ENCODE assay signal across 25 cellular contexts in genomic region chr2:36912692-36913091, GRCh38. TPM values are rescaled to one million over a fixed set of nuclear protein-coding genes. Genes with fewer than 3 reads are reported as not detected.
DNase-seq lines count a peak whose midpoint lies in the region; ATAC-seq and TF ChIP-seq lines count a peak whose summit lies in the region.
"Had no signal": no experiment of that assay in that cellular context is flagged by ENCODE, and none has a peak within 500 bp of the region (broad histone marks: within the 10 kb centered on the region; RNA-seq: fewer than 3 reads in every experiment).

No MANE protein-coding gene starts in this region.

- ATAC-seq in HG03565 (IDR thresholded peaks at IDR 0.05; ENCODE audit: unreplicated experiment) = no peak
- no peak for ATAC-seq in GM21529 (IDR thresholded peaks at IDR 0.05; ENCODE audit: unreplicated experiment)
- no peak for ATAC-seq in GM19324 (IDR thresholded peaks at IDR 0.05; ENCODE audit: low FRiP score, unreplicated experiment)
- ATAC-seq: activated CD4-positive, alpha-beta T cell treated with anti-CD3 and anti-CD28 coated beads for 36 hours; activated T-cell treated with anti-CD3 and anti-CD28 coated beads, Interleukin-2, amount 50 U/mL, for 4 hours; left cardiac atrium had no signal

- TF ChIP-seq CTCF in AG10803 (conservative IDR thresholded peaks at IDR 0.05; ENCODE audit: low read length) = no peak

- DNase-seq in AG10803 (ENCODE audit: low read depth) = peak; percentile 16
- DNase-seq in HT1080 (ENCODE audit: low read depth) = peak; percentile 49
- DNase-seq in caudate nucleus (lab: John Stamatoyannopoulos, UW) = peak in 2 of 61 donors; percentile 56 to 80
- DNase-seq in kidney tubule cell (ENCODE audit: low spot score) = peak; percentile 4
- no peak for DNase-seq in activated naive CD4-positive, alpha-beta T cell treated with anti-CD3 and anti-CD28 coated beads, Interleukin-2, amount 50 U/mL, for 16 hours
- DNase-seq: activated CD4-positive, alpha-beta T cell treated with anti-CD3 and anti-CD28 coated beads for 36 hours; activated naive CD4-positive, alpha-beta T cell; activated T-cell treated with anti-CD3 and anti-CD28 coated beads, Interleukin-2, amount 50 U/mL, for 4 hours; amygdala; C1 segment of cervical spinal cord; Calu3; left cardiac atrium; mesendoderm; NCI-H1092; NCI-H187 treated with DMSO at 0.1 percent for 48 hours; NCI-H226; OCI-M1; SIG-M5; stomach; transverse colon had no signal

- no peak overlapping the region for H3K4me3 ChIP-seq in AG10803 (ENCODE audit: low read length)
- H3K4me3 ChIP-seq: right atrium auricular region, stomach, transverse colon had no signal

- peak overlapping the region; percentile 27 for H3K27ac ChIP-seq in caudate nucleus (ENCODE audit: low read depth, low read length)
- H3K27ac ChIP-seq: KMS-11, right atrium auricular region, stomach, transverse colon had no signal

RNA-seq across cellular contexts. Expression of gene STRN, which starts 53.6 kb away (rescaled TPM):
- total RNA-seq in HT1080 (2014; rRNA removed; shearing (Covaris generic)) = 10.2 and 14.8 TPM in 2 replicates
- polyA plus RNA-seq in HT1080 (2015; cell fraction: cytosol; rRNA removed) = 8.5 and 11.5 TPM in 2 replicates
- polyA plus RNA-seq in HT1080 (2015; cell fraction: nucleus; rRNA removed) = 14.0 TPM in 2 replicates
